24 cellular contexts compared by ENCODE assay signal in the genomic region with DNA sequence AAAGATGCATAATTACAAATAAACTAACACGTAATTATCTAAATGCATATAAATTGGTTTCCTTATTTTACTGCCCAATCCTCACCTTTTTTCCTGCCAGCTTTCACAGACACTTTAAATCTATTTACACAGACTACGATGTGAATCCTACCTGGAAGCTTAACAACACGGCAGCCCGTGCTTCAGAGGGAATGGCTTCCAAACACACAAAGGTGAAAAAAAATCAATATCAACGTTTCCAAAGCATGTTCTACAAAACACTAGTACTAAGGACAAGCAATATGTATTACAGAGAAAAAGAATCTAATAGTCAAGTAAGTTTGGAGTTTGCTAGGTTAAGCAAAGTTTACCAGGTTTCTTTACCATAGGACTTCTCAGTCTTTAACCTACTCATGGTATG. TPM values are rescaled to one million over a fixed set of nuclear protein-coding genes. Genes with fewer than 3 reads are reported as not detected.
DNase-seq lines count a peak whose midpoint lies in the region; ATAC-seq and TF ChIP-seq lines count a peak whose summit lies in the region.
"Had no signal": no experiment of that assay in that cellular context is flagged by ENCODE, and none has a peak within 500 bp of the region (broad histone marks: within the 10 kb centered on the region; RNA-seq: fewer than 3 reads in every experiment).

No MANE protein-coding gene starts in this region.

- H3K9me3 ChIP-seq in DND-41 (ENCODE audit: insufficient read depth, low read length, severe bottlenecking) (no peaks in the 10 kb centered on the region), adipocyte (ENCODE audit: control insufficient read depth, low read length) (no peaks in the 10 kb centered on the region), neural cell (ENCODE audit: low read length) (no peaks in the 10 kb centered on the region)
- H3K9me3 ChIP-seq: lower lobe of right lung, upper lobe of left lung had no signal

- H4K20me1 ChIP-seq in DND-41 (ENCODE audit: insufficient read depth, low read length), result peaks cover 23% of the 10 kb centered on the region; the same call in 1 of the 2 replicates
- H4K20me1 ChIP-seq in neural cell (ENCODE audit: insufficient read depth), result no peaks in the 10 kb centered on the region

- no peaks in the 10 kb centered on the region for H3K9me2 ChIP-seq in neural cell (ENCODE audit: insufficient read depth, low read length)

- TF ChIP-seq CTCF in DND-41 (IDR thresholded peaks at IDR 0.05; ENCODE audit: borderline replicate concordance, extremely low read depth, low read length, poor library complexity, severe bottlenecking) (no peak), neural cell (IDR thresholded peaks at IDR 0.05; ENCODE audit: poor library complexity, severe bottlenecking) (no peak)

- H3K4me3 ChIP-seq in DND-41 (ENCODE audit: low read depth in 1 of 2, low read length in 2 of 2), result no peak overlapping the region
- H3K4me3 ChIP-seq in adipocyte (ENCODE audit: low read length), result peak overlapping the region; percentile 99
- peak overlapping the region; percentile 93 for H3K4me3 ChIP-seq in neural cell (ENCODE audit: low read length)
- H3K4me3 ChIP-seq: lower lobe of right lung, neural progenitor cell, upper lobe of left lung had no signal

- no peak overlapping the region for H2AFZ ChIP-seq in DND-41 (ENCODE audit: low read depth, low read length)
- H2AFZ ChIP-seq in neural cell (ENCODE audit: low read depth, low read length), result no peak overlapping the region
- H2AFZ ChIP-seq: neural progenitor cell had no signal

- H3K36me3 ChIP-seq in DND-41 (ENCODE audit: insufficient read depth, low read length), result peaks cover 4% of the 10 kb centered on the region; the same call in 1 of the 2 replicates
- peaks cover 3% of the 10 kb centered on the region for H3K36me3 ChIP-seq in adipocyte (ENCODE audit: control insufficient read depth, insufficient read depth, low read length, severe bottlenecking)
- H3K36me3 ChIP-seq in neural cell (ENCODE audit: insufficient read depth, low read length), result no peaks in the 10 kb centered on the region
- H3K36me3 ChIP-seq: lower lobe of right lung, neural progenitor cell, upper lobe of left lung had no signal

- no peak for TF ChIP-seq EP300 in neural cell (conservative IDR thresholded peaks at IDR 0.05; ENCODE audit: poor library complexity, severe bottlenecking)

- H3K27ac ChIP-seq in DND-41 (ENCODE audit: low read length) (no peak overlapping the region), neural cell (ENCODE audit: low read length) (no peak overlapping the region)
- H3K27ac ChIP-seq: 22Rv1, lower lobe of right lung, neural progenitor cell had no signal

- peak; percentile 26 for DNase-seq in DMS153 treated with DMSO at 0.1 percent for 48 hours (lab: John Stamatoyannopoulos, UW; ENCODE audit: unreplicated experiment)
- no peak for DNase-seq in DMS153 (lab: John Stamatoyannopoulos, UW)
- DNase-seq in DND-41, result no peak
- DNase-seq in adipocyte (ENCODE audit: low read depth), result no peak
- DNase-seq in NCI-H2107 (lab: John Stamatoyannopoulos, UW), result no peak
- DNase-seq: activated CD4-positive, alpha-beta T cell treated with anti-CD3 and anti-CD28 coated beads for 48 hours; activated naive CD4-positive, alpha-beta T cell treated with Interleukin-2 at 50 U/mL for 16 hours; activated T-cell treated with anti-CD3 and anti-CD28 coated beads, Interleukin-2, amount 50 U/mL, for 4 hours; amygdala; CD8-positive, alpha-beta memory T cell; cortex of kidney; glutamatergic neuron; kidney; lower lobe of right lung; NCI-H1092; NCI-H1930; posterior cingulate gyrus; upper lobe of left lung had no signal

- ATAC-seq in DND-41 (ENCODE audit: insufficient read depth, low read depth) (no peak), GM21390 (IDR thresholded peaks at IDR 0.05; ENCODE audit: unreplicated experiment) (no peak), GM19324 (IDR thresholded peaks at IDR 0.05; ENCODE audit: low FRiP score, unreplicated experiment) (no peak)
- ATAC-seq: HCT116, lower lobe of right lung had no signal

- H3K27me3 ChIP-seq in DND-41 (ENCODE audit: insufficient read depth, low read length, poor library complexity) (no peaks in the 10 kb centered on the region), adipocyte (replicated peaks; ENCODE audit: control insufficient read depth, insufficient read depth, low read length) (no peaks in the 10 kb centered on the region), neural cell (ENCODE audit: insufficient read depth, low read depth, low read length) (no peaks in the 10 kb centered on the region)
- H3K27me3 ChIP-seq: upper lobe of left lung had no signal

- no peak for TF ChIP-seq RAD21 in neural cell (conservative IDR thresholded peaks at IDR 0.05)

- H3K79me2 ChIP-seq in DND-41 (ENCODE audit: insufficient read depth, low read length) (peaks cover 94% of the 10 kb centered on the region), neural cell (replicated peaks; ENCODE audit: insufficient read depth, low read length) (peaks cover 87% of the 10 kb centered on the region)

- H3K4me1 ChIP-seq in DND-41 (ENCODE audit: insufficient read depth, low read length) (peaks cover 37% of the 10 kb centered on the region), adipocyte (ENCODE audit: control insufficient read depth, insufficient read depth, low read length) (peaks cover 58% of the 10 kb centered on the region)

- H3F3A ChIP-seq in neural cell (ENCODE audit: insufficient read depth, low read length, poor library complexity, severe bottlenecking), result no peaks in the 10 kb centered on the region

- H3K9ac ChIP-seq in DND-41 (ENCODE audit: low read depth, low read length) (no peak overlapping the region), adipocyte (ENCODE audit: low read length) (no peak overlapping the region), neural cell (ENCODE audit: low read length) (no peak overlapping the region)
- H3K9ac ChIP-seq: neural progenitor cell had no signal

- H3K4me2 ChIP-seq in DND-41 (ENCODE audit: insufficient read depth, low read length) (peak overlapping the region; percentile 94; the same call in 1 of the 2 replicates), neural cell (ENCODE audit: low read length) (no peak overlapping the region)
- H3K4me2 ChIP-seq: neural progenitor cell had no signal

TF ChIP-seq in neural cell, 6 proteins besides CTCF, POLR2A, EP300 and RAD21:
- TF ChIP-seq TAF1 (IDR thresholded peaks at IDR 0.05; ENCODE audit: low read depth), result no peak
- TF ChIP-seq MXI1 (conservative IDR thresholded peaks at IDR 0.05; ENCODE audit: poor library complexity, severe bottlenecking), result no peak
- TF ChIP-seq REST (IDR thresholded peaks at IDR 0.05; ENCODE audit: borderline replicate concordance), result no peak
- no peak for TF ChIP-seq SMC3 (conservative IDR thresholded peaks at IDR 0.05; ENCODE audit: poor library complexity)
- TF ChIP-seq EZH2 (IDR thresholded peaks at IDR 0.05; ENCODE audit: borderline replicate concordance, insufficient read depth, low read length, poor library complexity, severe bottlenecking), result no peak
- TF ChIP-seq POLR2AphosphoS5 (IDR thresholded peaks at IDR 0.05), result no peak
TF ChIP-seq in neural cell: peak in this region for 0.

RNA-seq across cellular contexts. Expression of gene MAP4K3, which starts 4.4 kb away (rescaled TPM):
- 83.0 and 105 TPM in 2 replicates for polyA plus RNA-seq in neural cell
- polyA minus RNA-seq in neural cell, result 153 and 167 TPM in 2 replicates

Comparison
In these comparisons a context has a peak if more than half of its experiments do, and no peak if none do; other contexts are left out.
1. H3K4me3 ChIP-seq: peak in adipocyte (single experiment) and neural cell (single experiment); none in DND-41 (0 of 2).